ENCODE assay signal across 21 cellular contexts in genomic region chr14:58327019-58327418, GRCh38.
"Had no signal": no experiment of that assay in that cellular context is flagged by ENCODE, and none has a peak within 500 bp of the region (broad histone marks: within the 10 kb centered on the region; RNA-seq: fewer than 3 reads in every experiment).

No MANE protein-coding gene starts in this region.

- H3K27ac Mint-ChIP-seq: stimulated activated naive B cell treated with anti-CD40 and anti-IgM and Interleukin-4, amounts not matched to agents 10 μg/mL and 1 μg/mL and 100 μg/mL, for 72 hours had no signal

- H3K9me3 ChIP-seq: esophagus muscularis mucosa, gastroesophageal sphincter, mucosa of descending colon, neutrophil, spleen, stomach, thoracic aorta, transverse colon had no signal

- DNase-seq: cortex of kidney; dorsolateral prefrontal cortex; effector CD8-positive, alpha-beta T cell; glutamatergic neuron; islet precursor cell; mammary epithelial cell; mucosa of descending colon; naive thymus-derived CD8-positive, alpha-beta T cell; spleen; stimulated activated CD4-positive, alpha-beta T cell treated with anti-CD3 and anti-CD28 coated beads, Interleukin-2, amount 100 ng/mL, for 24 hours; stimulated activated CD4-positive, alpha-beta T cell treated with anti-CD3 and anti-CD28 coated beads, Interleukin-4, amount 100 ng/mL, for 4 hours; stimulated activated naive B cell treated with anti-CD40 and anti-IgM and Interleukin-4, amounts not matched to agents 10 μg/mL and 1 μg/mL and 100 μg/mL, for 72 hours; stomach; substantia nigra; transverse colon had no signal

- H3K4me3 ChIP-seq: dorsolateral prefrontal cortex, esophagus muscularis mucosa, gastroesophageal sphincter, mucosa of descending colon, spleen, stomach, thoracic aorta, transverse colon had no signal

- H3K27me3 Mint-ChIP-seq: naive thymus-derived CD8-positive, alpha-beta T cell; stimulated activated naive B cell treated with anti-CD40 and anti-IgM and Interleukin-4, amounts not matched to agents 10 μg/mL and 1 μg/mL and 100 μg/mL, for 72 hours had no signal

- H3K9me3 Mint-ChIP-seq: naive thymus-derived CD8-positive, alpha-beta T cell; stimulated activated naive B cell treated with anti-CD40 and anti-IgM and Interleukin-4, amounts not matched to agents 10 μg/mL and 1 μg/mL and 100 μg/mL, for 72 hours had no signal

- H3K4me3 Mint-ChIP-seq: naive thymus-derived CD8-positive, alpha-beta T cell; stimulated activated naive B cell treated with anti-CD40 and anti-IgM and Interleukin-4, amounts not matched to agents 10 μg/mL and 1 μg/mL and 100 μg/mL, for 72 hours had no signal

- ATAC-seq: gastroesophageal sphincter; left lobe of liver; mucosa of descending colon; naive thymus-derived CD8-positive, alpha-beta T cell; sciatic nerve; stimulated activated naive B cell treated with anti-CD40 and anti-IgM and Interleukin-4, amounts not matched to agents 10 μg/mL and 1 μg/mL and 100 μg/mL, for 72 hours had no signal

- H3K27me3 ChIP-seq: dorsolateral prefrontal cortex, esophagus muscularis mucosa, gastroesophageal sphincter, neutrophil, spleen, stomach, transverse colon had no signal

- H3K27ac ChIP-seq: esophagus muscularis mucosa, gastroesophageal sphincter, neutrophil, thoracic aorta, transverse colon had no signal
